In the genomic region with DNA sequence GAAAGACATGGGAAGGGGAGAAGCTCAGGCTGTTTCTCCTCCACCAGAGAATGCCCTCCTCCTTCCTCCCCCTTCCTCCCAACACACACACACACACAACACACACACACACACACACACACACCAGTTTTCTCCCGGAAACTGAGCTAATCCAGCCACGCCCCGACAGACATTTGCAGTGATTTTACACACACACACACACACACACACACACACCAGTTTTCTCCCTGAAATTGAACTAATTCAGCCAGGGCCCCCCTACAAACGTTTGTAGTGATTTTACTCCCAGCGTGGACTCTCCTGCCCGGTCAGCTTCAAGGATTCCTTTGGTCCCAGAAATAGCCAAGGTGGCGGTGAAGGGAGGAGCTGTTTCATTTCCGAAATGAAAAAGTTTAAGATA, we compare ENCODE assay signal across 8 cellular contexts. TPM values are rescaled to one million over a fixed set of nuclear protein-coding genes. Genes with fewer than 3 reads are reported as not detected.
DNase-seq lines count a peak whose midpoint lies in the region; ATAC-seq and TF ChIP-seq lines count a peak whose summit lies in the region.

No MANE protein-coding gene starts in this region.

- TF ChIP-seq CTCF in dorsolateral prefrontal cortex (IDR thresholded peaks at IDR 0.05 in 54 of 56, conservative IDR thresholded peaks at IDR 0.05 in 2 of 56; ENCODE audit: low read depth in 1 of 56, partially characterized antibody in 56 of 56) (no peak), left lung (IDR thresholded peaks at IDR 0.05) (no peak)

- ATAC-seq in left lung (peak; percentile 87), HG03565 (IDR thresholded peaks at IDR 0.05; ENCODE audit: unreplicated experiment) (no peak), GM21619 (IDR thresholded peaks at IDR 0.05; ENCODE audit: unreplicated experiment) (no peak)

- intact Hi-C loops in dorsolateral prefrontal cortex (cut with DNase I) = loop anchor here in 1 of 2 donors (2.0 kb wide), 1 partner anchor 94 kb away; no protein-coding TSS in a partner anchor
- intact Hi-C loops in left lung (cut with DNase I) = no loop called here

- H3K4me3 ChIP-seq in GM08714 (ENCODE audit: low read length) = peak overlapping the region; percentile 59; the same call in 1 of the 2 replicates
- H3K4me3 ChIP-seq in dorsolateral prefrontal cortex = peak overlapping the region; percentile 46 to 84 (median 73)
- peak overlapping the region; percentile 57 to 62 for H3K4me3 ChIP-seq in left lung

- peak overlapping the region in 39 of 59 donors; percentile 2 to 82 (median 63) for H3K27ac ChIP-seq in dorsolateral prefrontal cortex
- H3K27ac ChIP-seq in left lung = peak overlapping the region; percentile 71 to 74

- no peaks in the 10 kb centered on the region for H3K36me3 ChIP-seq in left lung

- no peaks in the 10 kb centered on the region for H3K9me3 ChIP-seq in left lung

- H3K27me3 ChIP-seq in dorsolateral prefrontal cortex (no peaks in the 10 kb centered on the region), left lung (peaks cover 0 to 17% of the 10 kb centered on the region in 2 donors)

- DNase-seq in RKO (ENCODE audit: low spot score) (peak; percentile 63), dorsolateral prefrontal cortex (peak in 1 of 10 donors; percentile 14), left lung (peak in 1 of 2 donors; percentile 70), stromal cell of bone marrow (ENCODE audit: low read depth) (peak; percentile 49), NOMO-1 (lab: John Stamatoyannopoulos, UW; ENCODE audit: unreplicated experiment in 2 of 2) (no peak)

- H3K4me1 ChIP-seq in left lung = no peaks in the 10 kb centered on the region

RNA-seq across cellular contexts. Expression of a gene that starts 32.9 kb away (rescaled TPM):
- total RNA-seq in dorsolateral prefrontal cortex = 10 to 100 TPM; 17.3 to 46.2 (median 31.7) TPM
- total RNA-seq in left lung = 10 to 100 TPM; 18.6 to 22.7 TPM

Comparison
In these comparisons a context has a peak if more than half of its experiments do, and no peak if none do; other contexts are left out.
1. DNase-seq: peak in RKO (single experiment) and stromal cell of bone marrow (single experiment); none in NOMO-1 (0 of 2).
2. Peak in every context shown above with its lines, with median percentiles within 50 percentile points of each other: H3K4me3 ChIP-seq.